ENCODE assay signal across 7 cellular contexts in genomic region chr9:129175515-129175824, GRCh38. TPM values are rescaled to one million over a fixed set of nuclear protein-coding genes. Genes with fewer than 3 reads are reported as not detected.
DNase-seq lines count a peak whose midpoint lies in the region; ATAC-seq and TF ChIP-seq lines count a peak whose summit lies in the region.

No MANE protein-coding gene starts in this region.

- peak overlapping the region; percentile 99 for H3K27ac Mint-ChIP-seq in HFFc6
- peak overlapping the region; percentile 52 for H3K27ac Mint-ChIP-seq in activated T-helper 17 cell treated with anti-CD3 and anti-CD28 coated beads, Interleukin-2, amount 50 U/mL, for 72 hours
- no peak overlapping the region for H3K27ac Mint-ChIP-seq in stimulated activated naive B cell treated with anti-CD40 and anti-IgM and Interleukin-4, amounts not matched to agents 10 μg/mL and 1 μg/mL and 100 μg/mL, for 72 hours

- DNase-seq in HFFc6 = no peak
- no peak for DNase-seq in stimulated activated naive B cell treated with anti-CD40 and anti-IgM and Interleukin-4, amounts not matched to agents 10 μg/mL and 1 μg/mL and 100 μg/mL, for 72 hours
- DNase-seq in T1000 (lab: John Stamatoyannopoulos, UW) = no peak
- DNase-seq in CD1c-positive myeloid dendritic cell (ENCODE audit: extremely low spot score) = no peak

- H3K4me1 ChIP-seq in iPS-15b (ENCODE audit: control insufficient read depth, insufficient read depth, low read length) = peaks cover 7% of the 10 kb centered on the region

- H3K4me3 Mint-ChIP-seq in HFFc6 = peak overlapping the region; percentile 94
- H3K4me3 Mint-ChIP-seq in activated T-helper 17 cell treated with anti-CD3 and anti-CD28 coated beads, Interleukin-2, amount 50 U/mL, for 72 hours = peak overlapping the region; percentile 82
- H3K4me3 Mint-ChIP-seq in stimulated activated naive B cell treated with anti-CD40 and anti-IgM and Interleukin-4, amounts not matched to agents 10 μg/mL and 1 μg/mL and 100 μg/mL, for 72 hours = peak overlapping the region; percentile 86 to 93

- no peaks in the 10 kb centered on the region for H3K36me3 ChIP-seq in iPS-15b (ENCODE audit: control insufficient read depth, insufficient read depth, low read length)

- no peaks in the 10 kb centered on the region for H3K9me3 ChIP-seq in iPS-15b (ENCODE audit: control insufficient read depth, insufficient read depth, low read length)

- peak overlapping the region; percentile 62 for H3K4me3 ChIP-seq in iPS-15b (ENCODE audit: low read depth, low read length)

- H3K27me3 ChIP-seq in iPS-15b (ENCODE audit: control insufficient read depth, insufficient read depth, low read length) = peaks cover 55% of the 10 kb centered on the region

- no peak overlapping the region for H3K9ac ChIP-seq in iPS-15b (ENCODE audit: low read depth, low read length)

- no peak for ATAC-seq in activated T-helper 17 cell treated with anti-CD3 and anti-CD28 coated beads, Interleukin-2, amount 50 U/mL, for 72 hours (replicated peaks)
- no peak for ATAC-seq in stimulated activated naive B cell treated with anti-CD40 and anti-IgM and Interleukin-4, amounts not matched to agents 10 μg/mL and 1 μg/mL and 100 μg/mL, for 72 hours (replicated peaks)
- ATAC-seq in HG03196 (IDR thresholded peaks at IDR 0.05; ENCODE audit: unreplicated experiment) = no peak

- peaks cover 10% of the 10 kb centered on the region; the same call in 1 of the 2 replicates for H3K36me3 Mint-ChIP-seq in HFFc6 (ENCODE audit: low read depth)
- no peaks in the 10 kb centered on the region for H3K36me3 Mint-ChIP-seq in activated T-helper 17 cell treated with anti-CD3 and anti-CD28 coated beads, Interleukin-2, amount 50 U/mL, for 72 hours (ENCODE audit: low read depth)
- H3K36me3 Mint-ChIP-seq in stimulated activated naive B cell treated with anti-CD40 and anti-IgM and Interleukin-4, amounts not matched to agents 10 μg/mL and 1 μg/mL and 100 μg/mL, for 72 hours = no peaks in the 10 kb centered on the region

- TF ChIP-seq CTCF in HFFc6 (IDR thresholded peaks at IDR 0.05) = no peak

- H3K27me3 Mint-ChIP-seq in HFFc6 (ENCODE audit: insufficient read depth) = peaks cover 12% of the 10 kb centered on the region
- H3K27me3 Mint-ChIP-seq in activated T-helper 17 cell treated with anti-CD3 and anti-CD28 coated beads, Interleukin-2, amount 50 U/mL, for 72 hours = peaks cover 4% of the 10 kb centered on the region
- H3K27me3 Mint-ChIP-seq in stimulated activated naive B cell treated with anti-CD40 and anti-IgM and Interleukin-4, amounts not matched to agents 10 μg/mL and 1 μg/mL and 100 μg/mL, for 72 hours = peaks cover 26 to 43% of the 10 kb centered on the region in 2 donors

- no peaks in the 10 kb centered on the region for H3K9me3 Mint-ChIP-seq in HFFc6
- H3K9me3 Mint-ChIP-seq in activated T-helper 17 cell treated with anti-CD3 and anti-CD28 coated beads, Interleukin-2, amount 50 U/mL, for 72 hours = no peaks in the 10 kb centered on the region
- no peaks in the 10 kb centered on the region for H3K9me3 Mint-ChIP-seq in stimulated activated naive B cell treated with anti-CD40 and anti-IgM and Interleukin-4, amounts not matched to agents 10 μg/mL and 1 μg/mL and 100 μg/mL, for 72 hours

- H3K4me1 Mint-ChIP-seq in HFFc6 (ENCODE audit: low read depth) = peaks cover 30% of the 10 kb centered on the region
- H3K4me1 Mint-ChIP-seq in activated T-helper 17 cell treated with anti-CD3 and anti-CD28 coated beads, Interleukin-2, amount 50 U/mL, for 72 hours = peaks cover under 1% of the 10 kb centered on the region
- peaks cover 7 to 38% of the 10 kb centered on the region in 2 donors for H3K4me1 Mint-ChIP-seq in stimulated activated naive B cell treated with anti-CD40 and anti-IgM and Interleukin-4, amounts not matched to agents 10 μg/mL and 1 μg/mL and 100 μg/mL, for 72 hours

RNA-seq across cellular contexts. Expression of gene IER5L, which starts 2.6 kb away (rescaled TPM):
- total RNA-seq in HFFc6 (2021; fragmentation: NEBNext Ultra II Directional; extraction: Animal tissue kit (Norgen Biotek cat#: 25700)) = 10 to 100 TPM; 28.5 to 45.1 (median 42.2) TPM
- total RNA-seq in activated T-helper 17 cell treated with anti-CD3 and anti-CD28 coated beads, Interleukin-2, amount 50 U/mL, for 72 hours = 1 to 10 TPM in 1 of 2 donors, under 1 TPM in 1; 0.67 to 2.2 TPM

Comparison
In these comparisons a context has a peak if more than half of its experiments do, and no peak if none do; other contexts are left out.
1. RNA of gene IER5L, which starts 2.6 kb away (total RNA-seq): 28.5 to 45.1 TPM in HFFc6; 0.67 to 2.2 TPM in activated T-helper 17 cell treated with anti-CD3 and anti-CD28 coated beads, Interleukin-2, amount 50 U/mL, for 72 hours; every median in the first group is over 4 times any median in the second.
2. Peak in every context shown above with its lines, with median percentiles within 50 percentile points of each other: H3K4me3 Mint-ChIP-seq.